8 cellular contexts compared by ENCODE assay signal in the genomic region with DNA sequence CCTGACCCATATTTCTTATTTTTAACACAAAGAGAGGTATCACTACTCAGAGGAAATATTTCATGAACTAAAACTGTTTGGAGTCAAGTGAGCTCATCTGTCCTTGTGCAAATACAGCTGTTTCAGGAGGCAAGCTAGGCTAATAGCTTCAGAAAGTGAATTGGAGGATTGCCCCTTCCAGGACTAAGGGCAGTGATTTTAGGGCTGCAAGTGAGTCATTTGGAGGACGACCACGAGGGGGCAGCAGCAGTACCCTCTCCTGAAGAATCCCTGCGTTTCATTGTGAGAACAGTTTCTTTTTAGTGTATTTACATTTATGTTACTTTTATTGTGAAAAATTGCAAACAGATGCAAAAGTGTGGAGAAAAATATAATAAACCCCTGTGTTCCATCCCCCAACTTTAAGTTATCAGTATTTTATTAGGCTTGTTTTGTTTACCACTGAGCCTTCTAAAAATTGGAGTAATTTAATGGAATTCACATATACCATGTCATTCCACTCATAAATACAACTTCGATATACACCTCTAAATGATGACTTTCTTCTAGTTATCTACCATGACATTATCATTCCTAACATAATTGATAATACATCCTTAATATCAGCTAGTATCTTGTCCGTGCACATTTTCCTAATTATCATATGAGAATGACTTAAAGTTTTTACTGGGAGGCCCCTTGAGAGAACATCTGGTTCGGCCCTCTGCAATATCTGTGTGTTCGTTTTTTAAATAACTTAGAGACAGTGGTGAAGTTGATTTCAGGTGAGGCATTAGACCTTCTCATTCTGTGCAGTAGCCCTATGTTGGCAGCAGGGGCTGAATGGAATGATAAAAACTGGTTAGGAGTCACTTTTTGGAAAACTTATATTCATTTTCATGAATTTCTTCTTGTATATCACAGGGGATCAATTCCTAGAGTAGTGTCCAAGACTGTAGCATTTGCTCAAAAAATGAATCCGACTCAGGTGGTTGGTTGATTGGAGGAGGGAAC. TPM values are rescaled to one million over a fixed set of nuclear protein-coding genes. Genes with fewer than 3 reads are reported as not detected.
DNase-seq lines count a peak whose midpoint lies in the region; ATAC-seq, FAIRE-seq and TF ChIP-seq lines count a peak whose summit lies in the region.

No MANE protein-coding gene starts in this region.

- H3K9me2 ChIP-seq in SK-N-SH = no peaks in the 10 kb centered on the region

- H3K36me3 ChIP-seq in SK-N-SH (replicated peaks in 1 of 2; ENCODE audit: control insufficient read depth in 1 of 2, insufficient read depth in 2 of 2, low read length in 1 of 2) = peaks cover 36 to 59% of the 10 kb centered on the region in 2 experiments

- no peak for ATAC-seq in GM18861 (IDR thresholded peaks at IDR 0.05; ENCODE audit: unreplicated experiment)

- H3K36me3 Mint-ChIP-seq in activated naive CD4-positive, alpha-beta T cell treated with anti-CD3 and anti-CD28 coated beads, Interleukin-2, amount 10 ng/mL, durations not matched to agents 7 days and 5 days = peaks cover 72% of the 10 kb centered on the region
- no peaks in the 10 kb centered on the region for H3K36me3 Mint-ChIP-seq in glutamatergic neuron (ENCODE audit: unreplicated experiment)

- DNase-seq in GF-D8 (lab: John Stamatoyannopoulos, UW) = peak; percentile 46
- DNase-seq in LoVo (ENCODE audit: low spot score) = peak; percentile 76
- peak; percentile 81 for DNase-seq in SK-N-SH
- peak; percentile 89 for DNase-seq in activated naive CD4-positive, alpha-beta T cell treated with anti-CD3 and anti-CD28 coated beads, Interleukin-2, amount 10 ng/mL, durations not matched to agents 7 days and 5 days
- DNase-seq in glutamatergic neuron = peak; percentile 87
- DNase-seq in pons (ENCODE audit: low spot score) = peak; percentile 74
- peak; percentile 86 for DNase-seq in urothelium cell line (ENCODE audit: low spot score)

- H2AFZ ChIP-seq in SK-N-SH (ENCODE audit: low read depth) = no peak overlapping the region

- H3K9me3 Mint-ChIP-seq in activated naive CD4-positive, alpha-beta T cell treated with anti-CD3 and anti-CD28 coated beads, Interleukin-2, amount 10 ng/mL, durations not matched to agents 7 days and 5 days = no peaks in the 10 kb centered on the region
- H3K9me3 Mint-ChIP-seq in glutamatergic neuron (ENCODE audit: unreplicated experiment) = peaks cover 3% of the 10 kb centered on the region

- no peaks in the 10 kb centered on the region for H3F3A ChIP-seq in SK-N-SH (replicated peaks; ENCODE audit: insufficient read depth)

- H3K27me3 ChIP-seq in SK-N-SH (ENCODE audit: insufficient read depth) = no peaks in the 10 kb centered on the region

- H3K79me2 ChIP-seq in SK-N-SH (ENCODE audit: insufficient read depth) = no peaks in the 10 kb centered on the region

- POLR2A ChIA-PET in SK-N-SH (lab: Yijun Ruan, JAX) = interaction anchor here (0.6 kb wide), 1 partner anchor 207 kb away, joined by 3 read pairs; no protein-coding TSS in a partner anchor

- H3K27me3 Mint-ChIP-seq in activated naive CD4-positive, alpha-beta T cell treated with anti-CD3 and anti-CD28 coated beads, Interleukin-2, amount 10 ng/mL, durations not matched to agents 7 days and 5 days = no peaks in the 10 kb centered on the region
- no peaks in the 10 kb centered on the region for H3K27me3 Mint-ChIP-seq in glutamatergic neuron (ENCODE audit: unreplicated experiment)

- 28% methylated on average over 8 of the region's 8 CpGs for WGBS in SK-N-SH (ENCODE audit: low lambda C conversion rate)

- CTCF ChIA-PET in SK-N-SH (lab: Yijun Ruan, JAX) = interaction anchor here (0.6 to 7.2 kb wide), 20 partner anchors 8 to 50 kb away, joined by 3 to 89 read pairs (median 4); a partner anchor contains a TSS
- CTCF ChIA-PET in activated naive CD4-positive, alpha-beta T cell treated with anti-CD3 and anti-CD28 coated beads, Interleukin-2, amount 10 ng/mL, durations not matched to agents 7 days and 5 days (lab: Charles Lee) = interaction anchor here (0.6 to 9.1 kb wide), 15 partner anchors 8 to 191 kb away, joined by 3 to 136 read pairs (median 3); a partner anchor contains a TSS

- H3K27ac Mint-ChIP-seq in activated naive CD4-positive, alpha-beta T cell treated with anti-CD3 and anti-CD28 coated beads, Interleukin-2, amount 10 ng/mL, durations not matched to agents 7 days and 5 days = no peak overlapping the region
- H3K27ac Mint-ChIP-seq in glutamatergic neuron (ENCODE audit: unreplicated experiment) = no peak overlapping the region

- no peak overlapping the region for H3K9ac ChIP-seq in SK-N-SH

- no peak overlapping the region for H3K4me2 ChIP-seq in SK-N-SH

- H3K4me1 ChIP-seq in SK-N-SH (ENCODE audit: control insufficient read depth in 1 of 2, insufficient read depth in 2 of 2, low read depth in 1 of 2, low read length in 1 of 2) = no peaks in the 10 kb centered on the region

- FAIRE-seq in urothelium cell line (lab: Jason Lieb, UNC) = peak; percentile 77

- TF ChIP-seq EP300 in SK-N-SH (IDR thresholded peaks at IDR 0.05; ENCODE audit: borderline replicate concordance in 1 of 2, low read depth in 1 of 2, low read length in 1 of 2) = no peak

- peak; percentile 91 for TF ChIP-seq CTCF in SK-N-SH (IDR thresholded peaks at IDR 0.05)
- peak; percentile 86 for TF ChIP-seq CTCF in glutamatergic neuron (IDR thresholded peaks at IDR 0.05; ENCODE audit: partially characterized antibody, unreplicated experiment)

- no peak overlapping the region; a peak in 1 of 4 replicates for H3K4me3 ChIP-seq in SK-N-SH (ENCODE audit: low read depth in 2 of 2, low read length in 1 of 2)

- no peaks in the 10 kb centered on the region for H4K20me1 ChIP-seq in SK-N-SH (ENCODE audit: insufficient read depth)

- peaks cover 9% of the 10 kb centered on the region for H3K4me1 Mint-ChIP-seq in activated naive CD4-positive, alpha-beta T cell treated with anti-CD3 and anti-CD28 coated beads, Interleukin-2, amount 10 ng/mL, durations not matched to agents 7 days and 5 days
- H3K4me1 Mint-ChIP-seq in glutamatergic neuron (ENCODE audit: low read depth, unreplicated experiment) = no peaks in the 10 kb centered on the region

- no peaks in the 10 kb centered on the region for H3K9me3 ChIP-seq in SK-N-SH

- H3K4me3 Mint-ChIP-seq in activated naive CD4-positive, alpha-beta T cell treated with anti-CD3 and anti-CD28 coated beads, Interleukin-2, amount 10 ng/mL, durations not matched to agents 7 days and 5 days = no peak overlapping the region
- no peak overlapping the region for H3K4me3 Mint-ChIP-seq in glutamatergic neuron (ENCODE audit: unreplicated experiment)

- no peak overlapping the region for H3K27ac ChIP-seq in SK-N-SH (ENCODE audit: low read depth in 2 of 2, low read length in 1 of 2)

- TF ChIP-seq RAD21 in SK-N-SH (IDR thresholded peaks at IDR 0.05; ENCODE audit: low read length) = peak; percentile 70

TF ChIP-seq in SK-N-SH, 30 proteins besides CTCF, POLR2A, EP300 and RAD21:
- TF ChIP-seq FOSL2 (IDR thresholded peaks at IDR 0.05; ENCODE audit: borderline replicate concordance, low read depth) = peak; percentile 36; the same call in 1 of the 2 replicates
- TF ChIP-seq SMC3 (IDR thresholded peaks at IDR 0.05; ENCODE audit: low read depth, low read length) = peak; percentile 78
- TF ChIP-seq TAF1 (IDR thresholded peaks at IDR 0.05; ENCODE audit: borderline replicate concordance, low read depth, low read length) = no peak
TF ChIP-seq in SK-N-SH: peak in this region for 2.

RNA-seq across cellular contexts. Expression of a gene that starts 13.7 kb away (rescaled TPM):
- polyA plus RNA-seq in SK-N-SH (2012; rRNA removed) = 3.0 and 3.4 TPM in 2 replicates
- polyA plus RNA-seq in SK-N-SH (2012; cell fraction: cytosol; rRNA removed) = 3.1 and 3.4 TPM in 2 replicates
- 6.1 and 6.8 TPM in 2 replicates for polyA plus RNA-seq in SK-N-SH (2012; cell fraction: nucleus; rRNA removed)
- 8.3 TPM for total RNA-seq in glutamatergic neuron (ENCODE audit: unreplicated experiment)

RNA-seq across cellular contexts. Expression of a gene that starts 19.9 kb away (rescaled TPM):
- polyA plus RNA-seq in SK-N-SH (2012; rRNA removed) = 1.4 and 1.6 TPM in 2 replicates
- polyA plus RNA-seq in SK-N-SH (2012; cell fraction: cytosol; rRNA removed) = 1.1 and 1.3 TPM in 2 replicates
- 0.58 and 0.61 TPM in 2 replicates for polyA plus RNA-seq in SK-N-SH (2012; cell fraction: nucleus; rRNA removed)
- not detected for total RNA-seq in glutamatergic neuron (ENCODE audit: unreplicated experiment)

RNA-seq across cellular contexts. Expression of a gene that starts 35.8 kb away (rescaled TPM):
- 28.6 and 34.0 TPM in 2 replicates for polyA plus RNA-seq in SK-N-SH (2012; rRNA removed)
- 24.0 and 25.7 TPM in 2 replicates for polyA plus RNA-seq in SK-N-SH (2012; cell fraction: cytosol; rRNA removed)
- polyA plus RNA-seq in SK-N-SH (2012; cell fraction: nucleus; rRNA removed) = 23.6 and 32.0 TPM in 2 replicates
- 88.2 TPM for total RNA-seq in glutamatergic neuron (ENCODE audit: unreplicated experiment)
